Comparison of ENCODE assay signal across 1 cellular context in the genomic region with DNA sequence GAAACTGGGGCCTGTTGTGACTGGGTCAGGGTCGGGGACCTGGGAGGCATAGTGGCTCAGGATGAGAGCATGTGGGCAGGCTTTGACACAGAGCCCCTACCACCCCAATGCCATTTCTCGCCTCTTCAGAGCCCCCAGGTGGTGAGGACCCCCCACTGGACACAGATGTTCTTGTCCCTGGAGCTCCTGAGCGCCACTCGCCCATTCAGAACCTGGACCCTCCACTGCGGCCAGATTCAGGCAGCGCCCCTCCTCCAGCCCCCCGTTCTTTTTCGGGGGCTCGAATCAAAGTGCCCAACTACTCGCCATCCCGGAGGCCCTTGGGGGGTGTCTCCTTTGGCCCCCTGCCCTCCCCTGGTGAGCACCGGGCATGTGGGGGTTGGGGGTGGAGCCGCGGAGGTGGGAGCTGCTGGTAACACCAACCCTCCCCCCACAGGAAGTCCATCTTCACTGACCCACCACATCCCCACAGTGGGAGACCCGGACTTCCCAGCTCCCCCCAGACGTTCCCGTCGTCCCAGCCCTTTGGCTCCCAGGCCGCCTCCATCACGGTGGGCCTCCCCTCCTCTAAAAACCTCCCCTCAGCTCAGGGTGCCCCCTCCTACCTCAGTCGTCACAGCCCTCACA.
TF ChIP-seq lines count a peak whose summit lies in the region.

No MANE protein-coding gene starts in this region.

TF ChIP-seq in H1, 55 proteins besides CTCF, POLR2A, EP300 and RAD21:
- TF ChIP-seq BCL11A (IDR thresholded peaks at IDR 0.05; ENCODE audit: low read depth in 2 of 2, low read length in 2 of 2) (no peak), CEBPB (IDR thresholded peaks at IDR 0.05; ENCODE audit: low read depth, low read length) (no peak), EGR1 (IDR thresholded peaks at IDR 0.05; ENCODE audit: borderline replicate concordance, low read depth, low read length) (no peak)
TF ChIP-seq in H1: peak in this region for 0.
